ENCODE assay signal across 8 cellular contexts in genomic region chr10:117174439-117175214, GRCh38. TPM values are rescaled to one million over a fixed set of nuclear protein-coding genes. Genes with fewer than 3 reads are reported as not detected.
DNase-seq lines count a peak whose midpoint lies in the region; ATAC-seq, FAIRE-seq and TF ChIP-seq lines count a peak whose summit lies in the region.

No MANE protein-coding gene starts in this region.

- CTCF ChIA-PET in HepG2 (lab: Yijun Ruan, JAX; ENCODE audit: low intra/inter-chr PET ratio, low total read pairs), result interaction anchor here (0.7 to 3.5 kb wide), 3 partner anchors 9 to 376 kb away, joined by 3 to 76 read pairs (median 3); no protein-coding TSS in a partner anchor

- FAIRE-seq in HepG2 (lab: Jason Lieb, UNC), result peak; percentile 86

- no peak for TF ChIP-seq POLR2A in HepG2 (IDR thresholded peaks at IDR 0.05; ENCODE audit: insufficient read depth in 1 of 2, low read depth in 2 of 2, low read length in 2 of 2)

- H3K27ac ChIP-seq in colonic mucosa (no peak overlapping the region), HepG2 (ENCODE audit: extremely low read length, insufficient read depth, low read length) (no peak overlapping the region)

- H2AFZ ChIP-seq in HepG2 (ENCODE audit: low read length), result peak overlapping the region; percentile 80

- no peaks in the 10 kb centered on the region for H3K79me2 ChIP-seq in HepG2 (ENCODE audit: insufficient read depth, low read length)

- no peaks in the 10 kb centered on the region for H3K9me3 ChIP-seq in colonic mucosa
- H3K9me3 ChIP-seq in HepG2 (ENCODE audit: low read length), result no peaks in the 10 kb centered on the region

- H3K4me1 ChIP-seq in colonic mucosa (peaks cover 5% of the 10 kb centered on the region), HepG2 (ENCODE audit: insufficient read depth, low read length) (peaks cover 10% of the 10 kb centered on the region)

- WGBS in HepG2 (ENCODE audit: low lambda C conversion rate), result 2% methylated on average over 12 of the region's 16 CpGs

- peak; percentile 87 for TF ChIP-seq CTCF in colonic mucosa (IDR thresholded peaks at IDR 0.05)
- peak; percentile 91 for TF ChIP-seq CTCF in HepG2 (CRISPR knock-in tag; IDR thresholded peaks at IDR 0.05)

- ATAC-seq in GM18867 (IDR thresholded peaks at IDR 0.05; ENCODE audit: unreplicated experiment) (peak; percentile 84), HG03103 (IDR thresholded peaks at IDR 0.05; ENCODE audit: low read depth, unreplicated experiment) (peak; percentile 69), HepG2 (peak; percentile 92)

- peak; percentile 62; the same call in 1 of the 2 replicates for TF ChIP-seq RAD21 in HepG2 (CRISPR knock-in tag; IDR thresholded peaks at IDR 0.05)

- H3K4me2 ChIP-seq in HepG2 (ENCODE audit: low read depth, low read length), result peak overlapping the region; percentile 98

- H3K36me3 ChIP-seq in colonic mucosa, result no peaks in the 10 kb centered on the region
- no peaks in the 10 kb centered on the region for H3K36me3 ChIP-seq in HepG2 (replicated peaks in 1 of 2; ENCODE audit: control insufficient read depth in 1 of 2, insufficient read depth in 2 of 2, low read length in 2 of 2)

- intact Hi-C loops in colonic mucosa (cut with DNase I), result loop anchor here (2.0 kb wide), 1 partner anchor 378 kb away; no protein-coding TSS in a partner anchor
- intact Hi-C loops in HepG2 (cut with micrococcal nuclease; ENCODE audit: unreplicated experiment), result loop anchor here (1.0 to 5.0 kb wide), 3 partner anchors 338 to 492 kb away; no protein-coding TSS in a partner anchor

- no peaks in the 10 kb centered on the region for H4K20me1 ChIP-seq in HepG2 (ENCODE audit: insufficient read depth, low read length)

- H3K27me3 ChIP-seq in colonic mucosa (peaks cover 10% of the 10 kb centered on the region), HepG2 (ENCODE audit: control insufficient read depth in 1 of 2, insufficient read depth in 2 of 2, low read length in 2 of 2) (peaks cover 0 to 32% of the 10 kb centered on the region in 2 experiments; a peak in 3 of 5 replicates)

- TF ChIP-seq EP300 in HepG2 (IDR thresholded peaks at IDR 0.05; ENCODE audit: low read depth in 2 of 2, low read length in 2 of 2) (no peak), HepG2 (CRISPR knock-in tag; IDR thresholded peaks at IDR 0.05; ENCODE audit: borderline replicate concordance) (no peak)

- H3K4me3 ChIP-seq in colonic mucosa (peak overlapping the region; percentile 50), HepG2 (replicated peaks in 1 of 3; ENCODE audit: insufficient read depth in 1 of 3, low read depth in 2 of 3, low read length in 3 of 3) (peak overlapping the region; percentile 52 to 72 (median 63))

- H3K9ac ChIP-seq in colonic mucosa (ENCODE audit: low read depth in 2 of 2, low read length in 2 of 2) (peak overlapping the region; percentile 48 to 53), HepG2 (ENCODE audit: insufficient read depth, low read depth, low read length) (no peak overlapping the region)

- POLR2A ChIA-PET in HepG2 (lab: Yijun Ruan, JAX), result interaction anchor here (1.1 kb wide), 1 partner anchor 325 kb away, joined by 3 read pairs; the partner anchor contains the start of gene ENO4

- BruUV-seq in HepG2 (replicated peaks; lab: Mats Ljungman, UMichigan), result no TSS peak

- in situ Hi-C loops in HepG2 (cut with HindIII; ENCODE audit: extremely low pct_ligation_motif_present, low pct_unique_long_range_greater_than_20kb), result loop anchor here (10.0 kb wide), 1 partner anchor 500 kb away; no protein-coding TSS in a partner anchor

- DNase-seq in AG08395 (ENCODE audit: low spot score) (peak; percentile 82), NCI-H2171 treated with DMSO at 0.1 percent for 48 hours (lab: John Stamatoyannopoulos, UW) (peak; percentile 58), colonic mucosa (peak; percentile 93), HepG2 (ENCODE audit: low spot score) (peak; percentile 73)
- peak; percentile 72 for DNase-seq in activated CD4-positive, alpha-beta T cell treated with anti-CD3 and anti-CD28 coated beads for 1 hour
- peak; percentile 85 for DNase-seq in stimulated activated CD4-positive, alpha-beta T cell treated with anti-CD3 and anti-CD28 coated beads, Interleukin-2, amount 100 ng/mL, for 4 hours (ENCODE audit: low read depth)

TF ChIP-seq in HepG2, 621 proteins besides CTCF, POLR2A, EP300 and RAD21 (continues in another document):
- no peak for TF ChIP-seq GABPA (IDR thresholded peaks at IDR 0.05; ENCODE audit: low read depth, low read length)
- TF ChIP-seq GABPA (CRISPR knock-in tag; IDR thresholded peaks at IDR 0.05; ENCODE audit: low read depth), result peak; percentile 49; the same call in 1 of the 2 replicates
- TF ChIP-seq, protein P1, sequence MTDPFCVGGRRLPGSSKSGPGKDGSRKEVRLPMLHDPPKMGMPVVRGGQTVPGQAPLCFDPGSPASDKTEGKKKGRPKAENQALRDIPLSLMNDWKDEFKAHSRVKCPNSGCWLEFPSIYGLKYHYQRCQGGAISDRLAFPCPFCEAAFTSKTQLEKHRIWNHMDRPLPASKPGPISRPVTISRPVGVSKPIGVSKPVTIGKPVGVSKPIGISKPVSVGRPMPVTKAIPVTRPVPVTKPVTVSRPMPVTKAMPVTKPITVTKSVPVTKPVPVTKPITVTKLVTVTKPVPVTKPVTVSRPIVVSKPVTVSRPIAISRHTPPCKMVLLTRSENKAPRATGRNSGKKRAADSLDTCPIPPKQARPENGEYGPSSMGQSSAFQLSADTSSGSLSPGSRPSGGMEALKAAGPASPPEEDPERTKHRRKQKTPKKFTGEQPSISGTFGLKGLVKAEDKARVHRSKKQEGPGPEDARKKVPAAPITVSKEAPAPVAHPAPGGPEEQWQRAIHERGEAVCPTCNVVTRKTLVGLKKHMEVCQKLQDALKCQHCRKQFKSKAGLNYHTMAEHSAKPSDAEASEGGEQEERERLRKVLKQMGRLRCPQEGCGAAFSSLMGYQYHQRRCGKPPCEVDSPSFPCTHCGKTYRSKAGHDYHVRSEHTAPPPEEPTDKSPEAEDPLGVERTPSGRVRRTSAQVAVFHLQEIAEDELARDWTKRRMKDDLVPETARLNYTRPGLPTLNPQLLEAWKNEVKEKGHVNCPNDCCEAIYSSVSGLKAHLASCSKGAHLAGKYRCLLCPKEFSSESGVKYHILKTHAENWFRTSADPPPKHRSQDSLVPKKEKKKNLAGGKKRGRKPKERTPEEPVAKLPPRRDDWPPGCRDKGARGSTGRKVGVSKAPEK (CRISPR knock-in tag; IDR thresholded peaks at IDR 0.05; ENCODE audit: borderline replicate concordance), result no peak
- TF ChIP-seq REPIN1 (CRISPR knock-in tag; IDR thresholded peaks at IDR 0.05; ENCODE audit: borderline replicate concordance, low read depth), result peak; percentile 43; the same call in 1 of the 2 replicates
- 0 out of 2 replicates have a peak, but pooled peaks have one; percentile 31 for TF ChIP-seq SALL2 (CRISPR knock-in tag; IDR thresholded peaks at IDR 0.05)

RNA-seq across cellular contexts. Expression of gene KCNK18, which starts 22.7 kb away (rescaled TPM):
- not detected for total RNA-seq in colonic mucosa
- not detected in 2 replicates for total RNA-seq in HepG2 (2016; rRNA removed; fragmentation: Illumina TruSeq; extraction: Trizol)
- not detected in 2 replicates for total RNA-seq in HepG2 (2016; cell fraction: cytosol; rRNA removed; fragmentation: Illumina TruSeq; extraction: Trizol; ENCODE audit: low read depth)
- not detected in 2 replicates for total RNA-seq in HepG2 (2016; cell fraction: insoluble cytoplasmic fraction; rRNA removed; fragmentation: Illumina TruSeq; extraction: Trizol)
- not detected in 2 replicates for total RNA-seq in HepG2 (2016; cell fraction: membrane; rRNA removed; fragmentation: Illumina TruSeq; extraction: Trizol)
- not detected in 2 replicates for total RNA-seq in HepG2 (2016; cell fraction: nucleus; rRNA removed; fragmentation: Illumina TruSeq; extraction: Trizol)
- polyA plus RNA-seq in HepG2 (2011; rRNA removed), result not detected in 2 replicates
- polyA plus RNA-seq in HepG2 (2011; cell fraction: cytosol; rRNA removed), result not detected in 2 replicates
- not detected in 2 replicates for polyA plus RNA-seq in HepG2 (2011; cell fraction: nucleus; rRNA removed)
- not detected in 2 replicates for polyA plus RNA-seq in HepG2 (2012)
- not detected in 2 replicates for polyA plus RNA-seq in HepG2 (2016; cell fraction: cytosol; fragmentation: Illumina TruSeq; extraction: Trizol; ENCODE audit: low read depth)
- not detected in 2 replicates for polyA plus RNA-seq in HepG2 (2016; cell fraction: insoluble cytoplasmic fraction; fragmentation: Illumina TruSeq; extraction: Trizol; ENCODE audit: low read depth)
- not detected in 2 replicates for polyA plus RNA-seq in HepG2 (2016; cell fraction: membrane; fragmentation: Illumina TruSeq; extraction: Trizol; ENCODE audit: low read depth)
- polyA plus RNA-seq in HepG2 (2016; cell fraction: nucleus; fragmentation: Illumina TruSeq; extraction: Trizol; ENCODE audit: insufficient read depth, low read depth), result not detected in 2 replicates
- polyA minus RNA-seq in HepG2 (2011; rRNA and poly(A)+ RNA removed; ENCODE audit: low replicate concordance), result not detected in 2 replicates
- not detected in 2 replicates for polyA minus RNA-seq in HepG2 (2011; cell fraction: cytosol; rRNA and poly(A)+ RNA removed)
- polyA minus RNA-seq in HepG2 (2011; cell fraction: nucleus; rRNA and poly(A)+ RNA removed), result not detected in 2 replicates

RNA-seq across cellular contexts. Expression of gene VAX1, which starts 36.6 kb away (rescaled TPM):
- total RNA-seq in colonic mucosa, result not detected
- not detected in 2 replicates for total RNA-seq in HepG2 (2016; rRNA removed; fragmentation: Illumina TruSeq; extraction: Trizol)
- not detected in 2 replicates for total RNA-seq in HepG2 (2016; cell fraction: cytosol; rRNA removed; fragmentation: Illumina TruSeq; extraction: Trizol; ENCODE audit: low read depth)
- total RNA-seq in HepG2 (2016; cell fraction: insoluble cytoplasmic fraction; rRNA removed; fragmentation: Illumina TruSeq; extraction: Trizol), result not detected in 2 replicates
- not detected in 2 replicates for total RNA-seq in HepG2 (2016; cell fraction: membrane; rRNA removed; fragmentation: Illumina TruSeq; extraction: Trizol)
- total RNA-seq in HepG2 (2016; cell fraction: nucleus; rRNA removed; fragmentation: Illumina TruSeq; extraction: Trizol), result not detected in 2 replicates
- polyA plus RNA-seq in HepG2 (2011; rRNA removed), result not detected in 2 replicates
- not detected in 2 replicates for polyA plus RNA-seq in HepG2 (2011; cell fraction: cytosol; rRNA removed)
- polyA plus RNA-seq in HepG2 (2011; cell fraction: nucleus; rRNA removed), result not detected in 2 replicates
- not detected in 2 replicates for polyA plus RNA-seq in HepG2 (2012)
- polyA plus RNA-seq in HepG2 (2016; cell fraction: cytosol; fragmentation: Illumina TruSeq; extraction: Trizol; ENCODE audit: low read depth), result not detected in 2 replicates
- polyA plus RNA-seq in HepG2 (2016; cell fraction: insoluble cytoplasmic fraction; fragmentation: Illumina TruSeq; extraction: Trizol; ENCODE audit: low read depth), result not detected in 2 replicates
- polyA plus RNA-seq in HepG2 (2016; cell fraction: membrane; fragmentation: Illumina TruSeq; extraction: Trizol; ENCODE audit: low read depth), result not detected in 2 replicates
- polyA plus RNA-seq in HepG2 (2016; cell fraction: nucleus; fragmentation: Illumina TruSeq; extraction: Trizol; ENCODE audit: insufficient read depth, low read depth), result not detected in 2 replicates
- not detected in 2 replicates for polyA minus RNA-seq in HepG2 (2011; rRNA and poly(A)+ RNA removed; ENCODE audit: low replicate concordance)
- not detected in 2 replicates for polyA minus RNA-seq in HepG2 (2011; cell fraction: cytosol; rRNA and poly(A)+ RNA removed)
- polyA minus RNA-seq in HepG2 (2011; cell fraction: nucleus; rRNA and poly(A)+ RNA removed), result not detected in 2 replicates
